In the genomic region with DNA sequence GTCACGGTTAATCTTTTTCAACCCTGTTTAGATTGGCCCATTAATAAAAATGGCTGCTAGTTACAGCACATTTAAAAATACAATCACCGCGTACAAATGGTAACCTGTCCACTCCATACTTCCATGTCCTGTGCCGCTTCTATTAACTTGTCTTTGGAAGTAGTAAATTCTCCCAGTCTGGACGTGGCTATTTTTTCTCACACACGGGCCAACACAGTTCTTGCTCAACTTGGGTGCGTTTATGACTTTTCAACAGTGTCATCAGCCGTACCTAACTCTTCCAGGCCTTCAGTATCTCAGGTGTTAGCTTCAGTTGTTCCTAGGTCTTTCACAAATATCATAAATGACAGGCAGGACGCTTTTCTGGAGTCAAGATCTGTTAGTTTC, we compare ENCODE assay signal across 1 cellular context.
TF ChIP-seq lines count a peak whose summit lies in the region.

No MANE protein-coding gene starts in this region.

TF ChIP-seq in GM23338, 12 proteins besides CTCF, POLR2A, EP300 and RAD21 (continued from another document):
- TF ChIP-seq, protein P1, sequence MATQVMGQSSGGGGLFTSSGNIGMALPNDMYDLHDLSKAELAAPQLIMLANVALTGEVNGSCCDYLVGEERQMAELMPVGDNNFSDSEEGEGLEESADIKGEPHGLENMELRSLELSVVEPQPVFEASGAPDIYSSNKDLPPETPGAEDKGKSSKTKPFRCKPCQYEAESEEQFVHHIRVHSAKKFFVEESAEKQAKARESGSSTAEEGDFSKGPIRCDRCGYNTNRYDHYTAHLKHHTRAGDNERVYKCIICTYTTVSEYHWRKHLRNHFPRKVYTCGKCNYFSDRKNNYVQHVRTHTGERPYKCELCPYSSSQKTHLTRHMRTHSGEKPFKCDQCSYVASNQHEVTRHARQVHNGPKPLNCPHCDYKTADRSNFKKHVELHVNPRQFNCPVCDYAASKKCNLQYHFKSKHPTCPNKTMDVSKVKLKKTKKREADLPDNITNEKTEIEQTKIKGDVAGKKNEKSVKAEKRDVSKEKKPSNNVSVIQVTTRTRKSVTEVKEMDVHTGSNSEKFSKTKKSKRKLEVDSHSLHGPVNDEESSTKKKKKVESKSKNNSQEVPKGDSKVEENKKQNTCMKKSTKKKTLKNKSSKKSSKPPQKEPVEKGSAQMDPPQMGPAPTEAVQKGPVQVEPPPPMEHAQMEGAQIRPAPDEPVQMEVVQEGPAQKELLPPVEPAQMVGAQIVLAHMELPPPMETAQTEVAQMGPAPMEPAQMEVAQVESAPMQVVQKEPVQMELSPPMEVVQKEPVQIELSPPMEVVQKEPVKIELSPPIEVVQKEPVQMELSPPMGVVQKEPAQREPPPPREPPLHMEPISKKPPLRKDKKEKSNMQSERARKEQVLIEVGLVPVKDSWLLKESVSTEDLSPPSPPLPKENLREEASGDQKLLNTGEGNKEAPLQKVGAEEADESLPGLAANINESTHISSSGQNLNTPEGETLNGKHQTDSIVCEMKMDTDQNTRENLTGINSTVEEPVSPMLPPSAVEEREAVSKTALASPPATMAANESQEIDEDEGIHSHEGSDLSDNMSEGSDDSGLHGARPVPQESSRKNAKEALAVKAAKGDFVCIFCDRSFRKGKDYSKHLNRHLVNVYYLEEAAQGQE (IDR thresholded peaks at IDR 0.05; ENCODE audit: unreplicated experiment), result no peak
- TF ChIP-seq CREB1 (CRISPR knock-in tag; IDR thresholded peaks at IDR 0.05; ENCODE audit: low read depth), result no peak
